Comparison of ENCODE assay signal across 1 cellular context in genomic region chr17:75645889-75646625, GRCh38.
TF ChIP-seq lines count a peak whose summit lies in the region.

No MANE protein-coding gene starts in this region.

TF ChIP-seq in HepG2, 621 proteins besides CTCF, POLR2A, EP300 and RAD21 (continued from another document and continues in another):
- TF ChIP-seq ZIK1 (CRISPR knock-in tag; IDR thresholded peaks at IDR 0.05; ENCODE audit: borderline replicate concordance, low read depth) (peak; percentile 90), POGK (CRISPR knock-in tag; conservative IDR thresholded peaks at IDR 0.05) (peak; percentile 84; the same call in 1 of the 2 replicates), ARHGAP35 (CRISPR knock-in tag; IDR thresholded peaks at IDR 0.05; ENCODE audit: borderline replicate concordance) (peak; percentile 63), PHF21A (CRISPR knock-in tag; IDR thresholded peaks at IDR 0.05) (peak; percentile 91), MEIS2 (CRISPR knock-in tag; IDR thresholded peaks at IDR 0.05) (peak; percentile 82; the same call in 1 of the 2 replicates), ZNF572 (CRISPR knock-in tag; IDR thresholded peaks at IDR 0.05) (0 out of 2 replicates have a peak, but pooled peaks have one; percentile 87), ZNF136 (CRISPR knock-in tag; IDR thresholded peaks at IDR 0.05; ENCODE audit: low read depth) (peak; percentile 88; the same call in 1 of the 2 replicates), MZF1 (CRISPR knock-in tag; IDR thresholded peaks at IDR 0.05; ENCODE audit: borderline replicate concordance) (peak; percentile 93; the same call in 1 of the 2 replicates), AGO1 (IDR thresholded peaks at IDR 0.05; ENCODE audit: low read depth, low read length, poor library complexity, severe bottlenecking) (peak; percentile 32), ZBTB33 (CRISPR knock-in tag; IDR thresholded peaks at IDR 0.05) (peak; percentile 0; the same call in 1 of the 2 replicates), FOXP4 (CRISPR knock-in tag; IDR thresholded peaks at IDR 0.05) (peak; percentile 73; the same call in 1 of the 2 replicates), ZNF75D (CRISPR knock-in tag; IDR thresholded peaks at IDR 0.05; ENCODE audit: borderline replicate concordance) (no peak), KLF11 (CRISPR knock-in tag; IDR thresholded peaks at IDR 0.05) (0 out of 2 replicates have a peak, but pooled peaks have one; percentile 70), HINFP (CRISPR knock-in tag; IDR thresholded peaks at IDR 0.05; ENCODE audit: low read depth) (peak; percentile 95), ZNF441 (CRISPR knock-in tag; IDR thresholded peaks at IDR 0.05; ENCODE audit: borderline replicate concordance) (0 out of 2 replicates have a peak, but pooled peaks have one; percentile 11), XBP1 (CRISPR knock-in tag; IDR thresholded peaks at IDR 0.05) (peak; percentile 48; the same call in 1 of the 2 replicates), PRDM15 (CRISPR knock-in tag; IDR thresholded peaks at IDR 0.05) (0 out of 2 replicates have a peak, but pooled peaks have one; percentile 54), KLF13 (CRISPR knock-in tag; IDR thresholded peaks at IDR 0.05) (0 out of 2 replicates have a peak, but pooled peaks have one; percentile 79), ZNF430 (CRISPR knock-in tag; IDR thresholded peaks at IDR 0.05) (peak; percentile 90), AKNA (CRISPR knock-in tag; IDR thresholded peaks at IDR 0.05; ENCODE audit: borderline replicate concordance) (no peak), KLF12 (CRISPR knock-in tag; IDR thresholded peaks at IDR 0.05; ENCODE audit: borderline replicate concordance) (0 out of 2 replicates have a peak, but pooled peaks have one; percentile 53), TRIM22 (IDR thresholded peaks at IDR 0.05) (no peak), HOXA3 (CRISPR knock-in tag; IDR thresholded peaks at IDR 0.05) (peak; percentile 86), ZNF451 (CRISPR knock-in tag; IDR thresholded peaks at IDR 0.05) (peak; percentile 84), MIER2 (CRISPR knock-in tag; IDR thresholded peaks at IDR 0.05) (peak; percentile 51; the same call in 1 of the 2 replicates), EZH2 (conservative IDR thresholded peaks at IDR 0.05; ENCODE audit: low read depth, low read length) (no peak), ZBTB10 (CRISPR knock-in tag; IDR thresholded peaks at IDR 0.05; ENCODE audit: borderline replicate concordance) (peak; percentile 69; the same call in 1 of the 2 replicates), ZSCAN25 (CRISPR knock-in tag; IDR thresholded peaks at IDR 0.05) (peak; percentile 86), NRL (CRISPR knock-in tag; IDR thresholded peaks at IDR 0.05; ENCODE audit: borderline replicate concordance) (peak; percentile 82), HOXD1 (CRISPR knock-in tag; IDR thresholded peaks at IDR 0.05) (peak; percentile 44; the same call in 1 of the 2 replicates)
